ENCODE assay signal across 1 cellular context in the genomic region with DNA sequence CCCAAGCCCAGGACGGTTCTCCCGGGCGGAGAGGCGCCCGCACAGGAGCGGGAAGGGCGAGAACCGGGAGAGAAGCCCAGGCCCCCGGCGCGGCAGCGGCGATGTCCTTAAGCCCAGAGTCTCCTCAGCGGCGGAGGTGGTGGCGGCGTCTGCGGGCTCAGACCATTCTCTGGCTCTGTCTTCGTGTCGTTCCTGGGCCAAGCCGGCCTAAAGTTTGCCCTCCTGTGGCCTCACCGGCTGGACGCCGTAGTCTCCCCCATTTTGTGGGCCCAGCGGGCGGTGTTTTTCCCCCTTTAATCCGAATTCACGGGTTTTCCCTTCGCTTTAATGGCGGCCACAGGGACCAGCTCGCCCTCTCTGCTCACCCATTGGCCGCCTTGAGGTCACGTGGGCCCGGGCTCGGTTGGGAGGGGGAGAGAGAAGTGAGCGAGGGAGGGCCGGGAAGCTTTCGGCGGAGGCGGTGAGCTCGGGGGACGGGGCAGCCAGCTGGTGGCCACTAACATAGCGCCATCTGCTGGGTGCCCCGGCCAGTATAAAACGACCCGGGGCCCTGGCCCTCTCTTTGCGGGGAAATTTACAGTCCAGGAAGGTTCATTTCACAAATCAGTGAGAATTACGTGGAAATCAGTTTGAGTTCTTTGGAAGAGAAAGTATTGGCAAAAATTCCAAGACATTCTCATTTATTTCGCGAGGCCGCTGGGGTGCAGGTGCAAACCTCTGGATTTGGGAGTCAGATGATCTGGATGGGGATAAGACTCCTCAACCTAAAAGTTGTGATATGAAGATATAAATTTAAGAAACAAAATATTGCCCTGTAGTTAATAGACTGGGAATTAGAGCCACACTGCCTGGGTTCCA.
TF ChIP-seq lines count a peak whose summit lies in the region.

No MANE protein-coding gene starts in this region.

TF ChIP-seq in GM12878, 131 proteins besides CTCF, POLR2A, EP300 and RAD21 (continued from another document and continues in another):
- TF ChIP-seq, protein P1, sequence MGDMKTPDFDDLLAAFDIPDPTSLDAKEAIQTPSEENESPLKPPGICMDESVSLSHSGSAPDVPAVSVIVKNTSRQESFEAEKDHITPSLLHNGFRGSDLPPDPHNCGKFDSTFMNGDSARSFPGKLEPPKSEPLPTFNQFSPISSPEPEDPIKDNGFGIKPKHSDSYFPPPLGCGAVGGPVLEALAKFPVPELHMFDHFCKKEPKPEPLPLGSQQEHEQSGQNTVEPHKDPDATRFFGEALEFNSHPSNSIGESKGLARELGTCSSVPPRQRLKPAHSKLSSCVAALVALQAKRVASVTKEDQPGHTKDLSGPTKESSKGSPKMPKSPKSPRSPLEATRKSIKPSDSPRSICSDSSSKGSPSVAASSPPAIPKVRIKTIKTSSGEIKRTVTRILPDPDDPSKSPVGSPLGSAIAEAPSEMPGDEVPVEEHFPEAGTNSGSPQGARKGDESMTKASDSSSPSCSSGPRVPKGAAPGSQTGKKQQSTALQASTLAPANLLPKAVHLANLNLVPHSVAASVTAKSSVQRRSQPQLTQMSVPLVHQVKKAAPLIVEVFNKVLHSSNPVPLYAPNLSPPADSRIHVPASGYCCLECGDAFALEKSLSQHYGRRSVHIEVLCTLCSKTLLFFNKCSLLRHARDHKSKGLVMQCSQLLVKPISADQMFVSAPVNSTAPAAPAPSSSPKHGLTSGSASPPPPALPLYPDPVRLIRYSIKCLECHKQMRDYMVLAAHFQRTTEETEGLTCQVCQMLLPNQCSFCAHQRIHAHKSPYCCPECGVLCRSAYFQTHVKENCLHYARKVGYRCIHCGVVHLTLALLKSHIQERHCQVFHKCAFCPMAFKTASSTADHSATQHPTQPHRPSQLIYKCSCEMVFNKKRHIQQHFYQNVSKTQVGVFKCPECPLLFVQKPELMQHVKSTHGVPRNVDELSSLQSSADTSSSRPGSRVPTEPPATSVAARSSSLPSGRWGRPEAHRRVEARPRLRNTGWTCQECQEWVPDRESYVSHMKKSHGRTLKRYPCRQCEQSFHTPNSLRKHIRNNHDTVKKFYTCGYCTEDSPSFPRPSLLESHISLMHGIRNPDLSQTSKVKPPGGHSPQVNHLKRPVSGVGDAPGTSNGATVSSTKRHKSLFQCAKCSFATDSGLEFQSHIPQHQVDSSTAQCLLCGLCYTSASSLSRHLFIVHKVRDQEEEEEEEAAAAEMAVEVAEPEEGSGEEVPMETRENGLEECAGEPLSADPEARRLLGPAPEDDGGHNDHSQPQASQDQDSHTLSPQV (IDR thresholded peaks at IDR 0.05) = no peak
- peak; percentile 98 for TF ChIP-seq MAX (IDR thresholded peaks at IDR 0.05; ENCODE audit: low read depth, low read length)
- TF ChIP-seq STAT1 (conservative IDR thresholded peaks at IDR 0.05) = no peak
- TF ChIP-seq ZNF274 (IDR thresholded peaks at IDR 0.05; ENCODE audit: insufficient read depth, insufficient read length) = no peak
- no peak for TF ChIP-seq NFXL1 (IDR thresholded peaks at IDR 0.05; ENCODE audit: borderline replicate concordance)
- TF ChIP-seq EED (IDR thresholded peaks at IDR 0.05; ENCODE audit: low read depth) = no peak
- TF ChIP-seq CREM (IDR thresholded peaks at IDR 0.05; ENCODE audit: low read depth) = no peak
- peak; percentile 52; the same call in 1 of the 2 replicates for TF ChIP-seq GATAD2B (conservative IDR thresholded peaks at IDR 0.05; ENCODE audit: low read depth)
- no peak for TF ChIP-seq SREBF1 (IDR thresholded peaks at IDR 0.05; ENCODE audit: low read length)
- TF ChIP-seq, protein P2, sequence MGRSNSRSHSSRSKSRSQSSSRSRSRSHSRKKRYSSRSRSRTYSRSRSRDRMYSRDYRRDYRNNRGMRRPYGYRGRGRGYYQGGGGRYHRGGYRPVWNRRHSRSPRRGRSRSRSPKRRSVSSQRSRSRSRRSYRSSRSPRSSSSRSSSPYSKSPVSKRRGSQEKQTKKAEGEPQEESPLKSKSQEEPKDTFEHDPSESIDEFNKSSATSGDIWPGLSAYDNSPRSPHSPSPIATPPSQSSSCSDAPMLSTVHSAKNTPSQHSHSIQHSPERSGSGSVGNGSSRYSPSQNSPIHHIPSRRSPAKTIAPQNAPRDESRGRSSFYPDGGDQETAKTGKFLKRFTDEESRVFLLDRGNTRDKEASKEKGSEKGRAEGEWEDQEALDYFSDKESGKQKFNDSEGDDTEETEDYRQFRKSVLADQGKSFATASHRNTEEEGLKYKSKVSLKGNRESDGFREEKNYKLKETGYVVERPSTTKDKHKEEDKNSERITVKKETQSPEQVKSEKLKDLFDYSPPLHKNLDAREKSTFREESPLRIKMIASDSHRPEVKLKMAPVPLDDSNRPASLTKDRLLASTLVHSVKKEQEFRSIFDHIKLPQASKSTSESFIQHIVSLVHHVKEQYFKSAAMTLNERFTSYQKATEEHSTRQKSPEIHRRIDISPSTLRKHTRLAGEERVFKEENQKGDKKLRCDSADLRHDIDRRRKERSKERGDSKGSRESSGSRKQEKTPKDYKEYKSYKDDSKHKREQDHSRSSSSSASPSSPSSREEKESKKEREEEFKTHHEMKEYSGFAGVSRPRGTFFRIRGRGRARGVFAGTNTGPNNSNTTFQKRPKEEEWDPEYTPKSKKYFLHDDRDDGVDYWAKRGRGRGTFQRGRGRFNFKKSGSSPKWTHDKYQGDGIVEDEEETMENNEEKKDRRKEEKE (IDR thresholded peaks at IDR 0.05) = no peak
- TF ChIP-seq BHLHE40 (IDR thresholded peaks at IDR 0.05; ENCODE audit: borderline replicate concordance in 1 of 2, low read depth in 2 of 2, low read length in 1 of 2) = peak; percentile 50 to 77; a peak in 2 of 4 replicates
- TF ChIP-seq PAX5 (IDR thresholded peaks at IDR 0.05; ENCODE audit: borderline replicate concordance, low read depth, low read length) = no peak
- no peak for TF ChIP-seq TARDBP (IDR thresholded peaks at IDR 0.05; ENCODE audit: borderline replicate concordance)
- no peak for TF ChIP-seq ZBTB40 (IDR thresholded peaks at IDR 0.05; ENCODE audit: borderline replicate concordance)
- TF ChIP-seq KDM1A (IDR thresholded peaks at IDR 0.05; ENCODE audit: borderline replicate concordance) = no peak
- no peak for TF ChIP-seq ASH2L (IDR thresholded peaks at IDR 0.05; ENCODE audit: borderline replicate concordance, low read depth)
- peak; percentile 60 for TF ChIP-seq CHD2 (IDR thresholded peaks at IDR 0.05; ENCODE audit: borderline replicate concordance, low read depth, low read length)
- peak; percentile 84 for TF ChIP-seq NBN (IDR thresholded peaks at IDR 0.05)
- TF ChIP-seq RELA (IDR thresholded peaks at IDR 0.05; ENCODE audit: borderline replicate concordance, partially characterized antibody) = peak; percentile 87
- TF ChIP-seq, protein P3, sequence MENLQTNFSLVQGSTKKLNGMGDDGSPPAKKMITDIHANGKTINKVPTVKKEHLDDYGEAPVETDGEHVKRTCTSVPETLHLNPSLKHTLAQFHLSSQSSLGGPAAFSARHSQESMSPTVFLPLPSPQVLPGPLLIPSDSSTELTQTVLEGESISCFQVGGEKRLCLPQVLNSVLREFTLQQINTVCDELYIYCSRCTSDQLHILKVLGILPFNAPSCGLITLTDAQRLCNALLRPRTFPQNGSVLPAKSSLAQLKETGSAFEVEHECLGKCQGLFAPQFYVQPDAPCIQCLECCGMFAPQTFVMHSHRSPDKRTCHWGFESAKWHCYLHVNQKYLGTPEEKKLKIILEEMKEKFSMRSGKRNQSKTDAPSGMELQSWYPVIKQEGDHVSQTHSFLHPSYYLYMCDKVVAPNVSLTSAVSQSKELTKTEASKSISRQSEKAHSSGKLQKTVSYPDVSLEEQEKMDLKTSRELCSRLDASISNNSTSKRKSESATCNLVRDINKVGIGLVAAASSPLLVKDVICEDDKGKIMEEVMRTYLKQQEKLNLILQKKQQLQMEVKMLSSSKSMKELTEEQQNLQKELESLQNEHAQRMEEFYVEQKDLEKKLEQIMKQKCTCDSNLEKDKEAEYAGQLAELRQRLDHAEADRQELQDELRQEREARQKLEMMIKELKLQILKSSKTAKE (IDR thresholded peaks at IDR 0.05; ENCODE audit: low read depth, poor library complexity, severe bottlenecking) = peak; percentile 30
- no peak for TF ChIP-seq NFYA (IDR thresholded peaks at IDR 0.05; ENCODE audit: borderline replicate concordance, low read depth, low read length)
- TF ChIP-seq MEF2B (IDR thresholded peaks at IDR 0.05; ENCODE audit: partially characterized antibody, poor library complexity, severe bottlenecking) = no peak
- peak; percentile 87; the same call in 1 of the 2 replicates for TF ChIP-seq PML (IDR thresholded peaks at IDR 0.05; ENCODE audit: low read length)
- no peak for TF ChIP-seq REST (IDR thresholded peaks at IDR 0.05; ENCODE audit: low read depth, low read length)
- TF ChIP-seq MXI1 (IDR thresholded peaks at IDR 0.05; ENCODE audit: low read depth, low read length) = no peak
- peak; percentile 74 for TF ChIP-seq POLR2AphosphoS2 (IDR thresholded peaks at IDR 0.05; ENCODE audit: low read depth, low read length)
- TF ChIP-seq USF1 (IDR thresholded peaks at IDR 0.05; ENCODE audit: borderline replicate concordance, extremely low read length, insufficient read depth, low read depth, low read length) = peak; percentile 97
- peak; percentile 65; the same call in 1 of the 2 replicates for TF ChIP-seq HDGF (IDR thresholded peaks at IDR 0.05)
- no peak for TF ChIP-seq GABPA (IDR thresholded peaks at IDR 0.05; ENCODE audit: low read depth)
- no peak for TF ChIP-seq SMAD5 (IDR thresholded peaks at IDR 0.05; ENCODE audit: low read depth)
- TF ChIP-seq PAX8 (IDR thresholded peaks at IDR 0.05) = no peak
- peak; percentile 42; the same call in 1 of the 2 replicates for TF ChIP-seq SREBF2 (IDR thresholded peaks at IDR 0.05; ENCODE audit: low read length)
- peak; percentile 41 to 45 for TF ChIP-seq IKZF2 (IDR thresholded peaks at IDR 0.05)
- 0 out of 2 replicates have a peak, but pooled peaks have one; percentile 7 for TF ChIP-seq TCF7 (IDR thresholded peaks at IDR 0.05; ENCODE audit: borderline replicate concordance)
- no peak for TF ChIP-seq HDAC2 (IDR thresholded peaks at IDR 0.05)
- no peak for TF ChIP-seq SUPT20H (IDR thresholded peaks at IDR 0.05; ENCODE audit: borderline replicate concordance, control insufficient read depth, low read depth, low read length)
- TF ChIP-seq CEBPB (IDR thresholded peaks at IDR 0.05; ENCODE audit: borderline replicate concordance in 1 of 2, low read depth in 2 of 2, low read length in 2 of 2) = no peak
- no peak for TF ChIP-seq WRNIP1 (IDR thresholded peaks at IDR 0.05; ENCODE audit: borderline replicate concordance, low read depth, low read length)
